In genomic region chr16:67443299-67443698, GRCh38 we compare ENCODE assay signal across 24 cellular contexts. TPM values are rescaled to one million over a fixed set of nuclear protein-coding genes. Genes with fewer than 3 reads are reported as not detected.
DNase-seq lines count a peak whose midpoint lies in the region; ATAC-seq, FAIRE-seq and TF ChIP-seq lines count a peak whose summit lies in the region.
"Had no signal": no experiment of that assay in that cellular context is flagged by ENCODE, and none has a peak within 500 bp of the region (broad histone marks: within the 10 kb centered on the region; RNA-seq: fewer than 3 reads in every experiment).

No MANE protein-coding gene starts in this region.

- H3K4me1 ChIP-seq in esophagus squamous epithelium = peaks cover 28 to 89% (median 47%) of the 10 kb centered on the region in 3 donors
- peaks cover 70% of the 10 kb centered on the region for H3K4me1 ChIP-seq in lower lobe of right lung
- H3K4me1 ChIP-seq in stomach = peaks cover 55 to 82% (median 78%) of the 10 kb centered on the region in 4 donors
- H3K4me1 ChIP-seq: HAP-1 had no signal

- DNase-seq in GM04503 (ENCODE audit: low read depth) (peak; percentile 54), esophagus squamous epithelium (lab: John Stamatoyannopoulos, UW) (no peak), lower lobe of right lung (no peak), stomach (no peak), RCC 7860 (ENCODE audit: low spot score) (no peak), RKO (ENCODE audit: low spot score) (no peak), SHP77 (lab: John Stamatoyannopoulos, UW) (no peak)
- no peak for DNase-seq in activated CD4-positive, CD25-positive, alpha-beta regulatory T cell treated with anti-CD3 and anti-CD28 coated beads, Interleukin-2, amount 50 U/mL, for 72 hours
- DNase-seq: activated naive CD8-positive, alpha-beta T cell treated with anti-CD3 and anti-CD28 coated beads, Interleukin-2, amount 10 ng/mL, durations not matched to agents 7 days and 5 days; activated T-cell treated with anti-CD3 and anti-CD28 coated beads, Interleukin-2, amount 50 U/mL, for 24 hours; AML-193; cerebellar nuclear complex; DMS153; Kasumi-1; naive thymus-derived CD8-positive, alpha-beta T cell; NCI-H187 treated with DMSO at 0.1 percent for 48 hours; NCI-H524 treated with DMSO at 0.1 percent for 48 hours; stimulated activated naive B cell treated with anti-CD40 and anti-IgM and Interleukin-4, amounts not matched to agents 10 μg/mL and 1 μg/mL and 100 μg/mL, for 72 hours; T-cell had no signal

- no peak for TF ChIP-seq EP300 in stomach (IDR thresholded peaks at IDR 0.05)

- H3K27me3 ChIP-seq in esophagus squamous epithelium (no peaks in the 10 kb centered on the region), lower lobe of right lung (ENCODE audit: low read depth) (no peaks in the 10 kb centered on the region), stomach (no peaks in the 10 kb centered on the region)
- H3K27me3 ChIP-seq: hepatocyte had no signal

- H3K4me3 ChIP-seq in esophagus squamous epithelium (no peak overlapping the region), lower lobe of right lung (no peak overlapping the region), stomach (no peak overlapping the region)
- H3K4me3 ChIP-seq: HAP-1, hepatocyte, PC-9 had no signal

- H3K27ac ChIP-seq in esophagus squamous epithelium = peak overlapping the region; percentile 11 to 69 (median 38)
- peak overlapping the region; percentile 64 for H3K27ac ChIP-seq in lower lobe of right lung
- peak overlapping the region in 4 of 5 donors; percentile 2 to 76 (median 40) for H3K27ac ChIP-seq in stomach
- H3K27ac ChIP-seq: hepatocyte, HL-60, PC-9 had no signal

- ATAC-seq in lower lobe of right lung = no peak
- ATAC-seq: activated CD4-positive, CD25-positive, alpha-beta regulatory T cell treated with anti-CD3 and anti-CD28 coated beads, Interleukin-2, amount 50 U/mL, for 24 hours; naive thymus-derived CD8-positive, alpha-beta T cell; stimulated activated naive B cell treated with anti-CD40 and anti-IgM and Interleukin-4, amounts not matched to agents 10 μg/mL and 1 μg/mL and 100 μg/mL, for 72 hours; T-cell had no signal

- H3K36me3 ChIP-seq in esophagus squamous epithelium (peaks cover 18 to 92% (median 20%) of the 10 kb centered on the region in 3 donors), lower lobe of right lung (peaks cover 93% of the 10 kb centered on the region), stomach (peaks cover 30 to 89% (median 60%) of the 10 kb centered on the region in 4 donors)

- no peaks in the 10 kb centered on the region for H3K9me3 ChIP-seq in esophagus squamous epithelium
- no peaks in the 10 kb centered on the region for H3K9me3 ChIP-seq in lower lobe of right lung
- H3K9me3 ChIP-seq in stomach = no peaks in the 10 kb centered on the region
- H3K9me3 ChIP-seq: HAP-1 had no signal

- TF ChIP-seq POLR2A in esophagus squamous epithelium (IDR thresholded peaks at IDR 0.05) (no peak), stomach (IDR thresholded peaks at IDR 0.05) (no peak)

- TF ChIP-seq CTCF in esophagus squamous epithelium (IDR thresholded peaks at IDR 0.05) (no peak), lower lobe of right lung (IDR thresholded peaks at IDR 0.05) (no peak), stomach (IDR thresholded peaks at IDR 0.05) (no peak)

- intact Hi-C loops in esophagus squamous epithelium (cut with DNase I) = no loop called here
- intact Hi-C loops in lower lobe of right lung (cut with DNase I) = no loop called here
- intact Hi-C loops in stomach (cut with DNase I; ENCODE audit: low total_unique reads) = no loop called here

- 79% methylated on average over 5 of the region's 5 CpGs; no CpG with 5 or more reads in 1 of the 2 donors for WGBS in esophagus squamous epithelium, 2 donors
- 66 to 85% (median 80%) methylated on average over 5 of the region's 5 CpGs for WGBS in stomach, 5 donors

- no peak for FAIRE-seq in RCC 7860 (lab: Jason Lieb, UNC)

RNA-seq across cellular contexts. Expression of gene HSD11B2, which starts 12.4 kb away (rescaled TPM):
- 10 to 100 TPM in 1 of 4 donors, 1 to 10 TPM in 3; 2.1 to 13.0 (median 6.7) TPM for total RNA-seq in esophagus squamous epithelium
- 2.9 TPM for total RNA-seq in lower lobe of right lung
- 100 to 1,000 TPM in 1 of 5 donors, 10 to 100 TPM in 1, 1 to 10 TPM in 1, under 1 TPM in 1, not detected in 1; 0.89 to 837 (median 9.6) TPM for total RNA-seq in stomach
- polyA plus RNA-seq in stomach = 10 to 100 TPM in 1 of 3 donors, 1 to 10 TPM in 2; 1.5 to 16.7 (median 2.9) TPM
- total RNA-seq: activated naive CD8-positive, alpha-beta T cell treated with anti-CD3 and anti-CD28 coated beads, Interleukin-2, amount 10 ng/mL, durations not matched to agents 7 days and 5 days; naive thymus-derived CD8-positive, alpha-beta T cell had no signal
- polyA plus RNA-seq: naive thymus-derived CD8-positive, alpha-beta T cell had no signal

RNA-seq across cellular contexts. Expression of gene ZDHHC1, which starts 27.0 kb away (rescaled TPM):
- total RNA-seq in esophagus squamous epithelium = 10 to 100 TPM in 1 of 4 donors, 1 to 10 TPM in 3; 2.5 to 11.1 (median 3.8) TPM
- total RNA-seq in lower lobe of right lung = 18.9 TPM
- 10 to 100 TPM in 2 of 5 donors, 1 to 10 TPM in 2, not detected in 1; 6.1 to 33.6 (median 11.6) TPM for total RNA-seq in stomach
- 1 to 10 TPM; 2.0 to 4.7 (median 4.4) TPM for polyA plus RNA-seq in stomach

RNA-seq across cellular contexts. Expression of gene ATP6V0D1, which starts 37.7 kb away (rescaled TPM):
- total RNA-seq in esophagus squamous epithelium = 100 to 1,000 TPM in 3 of 4 donors, 10 to 100 TPM in 1; 99.4 to 158 (median 131) TPM
- total RNA-seq in lower lobe of right lung = 175 TPM
- 100 to 1,000 TPM in 1 of 5 donors, 10 to 100 TPM in 4; 23.5 to 102 (median 72.2) TPM for total RNA-seq in stomach
- polyA plus RNA-seq in stomach = 100 to 1,000 TPM in 1 of 3 donors, 10 to 100 TPM in 2; 36.5 to 102 (median 57.7) TPM

RNA-seq across cellular contexts. Expression of gene AGRP, which starts 40.0 kb away (rescaled TPM):
- not detected for total RNA-seq in esophagus squamous epithelium
- 8.5 TPM for total RNA-seq in lower lobe of right lung
- total RNA-seq in stomach = not detected
- not detected for polyA plus RNA-seq in stomach
- total RNA-seq: activated naive CD8-positive, alpha-beta T cell treated with anti-CD3 and anti-CD28 coated beads, Interleukin-2, amount 10 ng/mL, durations not matched to agents 7 days and 5 days; naive thymus-derived CD8-positive, alpha-beta T cell; PC-9; T-cell had no signal
- polyA plus RNA-seq: naive thymus-derived CD8-positive, alpha-beta T cell had no signal

RNA-seq across cellular contexts. Expression of gene TPPP3, which starts 50.0 kb away (rescaled TPM):
- 10 to 100 TPM in 2 of 4 donors, 1 to 10 TPM in 2; 3.0 to 26.2 (median 8.2) TPM for total RNA-seq in esophagus squamous epithelium
- total RNA-seq in lower lobe of right lung = 123 TPM
- 100 to 1,000 TPM in 1 of 5 donors, 10 to 100 TPM in 3, 1 to 10 TPM in 1; 5.8 to 127 (median 15.8) TPM for total RNA-seq in stomach
- polyA plus RNA-seq in stomach = 10 to 100 TPM in 2 of 3 donors, 1 to 10 TPM in 1; 10.0 to 38.8 (median 11.8) TPM
- total RNA-seq: activated naive CD8-positive, alpha-beta T cell treated with anti-CD3 and anti-CD28 coated beads, Interleukin-2, amount 10 ng/mL, durations not matched to agents 7 days and 5 days; naive thymus-derived CD8-positive, alpha-beta T cell had no signal
- polyA plus RNA-seq: naive thymus-derived CD8-positive, alpha-beta T cell had no signal
